Comparison of ENCODE assay signal across 16 cellular contexts in the genomic region with DNA sequence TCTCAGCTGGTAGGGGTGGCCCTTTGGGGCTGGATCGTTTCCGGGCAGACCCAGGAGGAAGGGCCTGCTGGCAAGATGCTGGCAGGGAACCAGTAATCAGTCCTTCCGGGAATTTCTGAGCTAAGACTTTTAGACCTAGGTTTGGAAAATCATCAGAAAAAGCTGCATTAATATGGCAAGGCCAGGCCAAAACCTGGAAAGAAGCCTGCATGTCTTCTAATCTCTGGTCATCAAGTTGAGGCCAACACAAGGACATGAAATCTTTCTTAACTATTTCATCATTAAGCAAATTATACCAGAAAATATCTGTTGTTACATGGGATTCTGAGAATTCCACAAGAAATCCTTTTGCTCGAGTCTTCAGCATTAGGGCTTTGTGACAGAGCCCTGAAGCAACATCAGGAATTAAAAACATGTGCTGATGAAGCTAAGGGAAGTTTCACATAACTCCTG. TPM values are rescaled to one million over a fixed set of nuclear protein-coding genes. Genes with fewer than 3 reads are reported as not detected.
DNase-seq lines count a peak whose midpoint lies in the region; ATAC-seq and TF ChIP-seq lines count a peak whose summit lies in the region.
"Had no signal": no experiment of that assay in that cellular context is flagged by ENCODE, and none has a peak within 500 bp of the region (broad histone marks: within the 10 kb centered on the region; RNA-seq: fewer than 3 reads in every experiment).

No MANE protein-coding gene starts in this region.

- H4K91ac ChIP-seq in trophoblast cell (ENCODE audit: low read depth, low read length), result peak overlapping the region; percentile 89

- no peak overlapping the region for H2AFZ ChIP-seq in trophoblast cell (ENCODE audit: insufficient read depth, low read length, poor library complexity)
- H2AFZ ChIP-seq: neural progenitor cell had no signal

- no peaks in the 10 kb centered on the region for H3K79me2 ChIP-seq in trophoblast cell (ENCODE audit: control insufficient read depth, insufficient read depth, low read length, poor library complexity)
- H3K79me2 ChIP-seq in mesendoderm (ENCODE audit: control insufficient read depth, insufficient read depth, low read length), result no peaks in the 10 kb centered on the region

- no peak overlapping the region for H3K4ac ChIP-seq in trophoblast cell (ENCODE audit: low read depth, low read length)
- no peak overlapping the region for H3K4ac ChIP-seq in mesendoderm (ENCODE audit: low read depth, low read length)

- no peak overlapping the region for H3K56ac ChIP-seq in mesendoderm (ENCODE audit: low read length)

- H3K9me3 ChIP-seq in trophoblast cell (ENCODE audit: insufficient read depth, low read depth, low read length) (no peaks in the 10 kb centered on the region), BE2C (no peaks in the 10 kb centered on the region)
- H3K9me3 ChIP-seq: right lobe of liver had no signal

- H3K14ac ChIP-seq in trophoblast cell (ENCODE audit: low read length), result no peak overlapping the region

- H3K18ac ChIP-seq in trophoblast cell (ENCODE audit: low read length), result no peak overlapping the region
- no peak overlapping the region for H3K18ac ChIP-seq in mesendoderm (ENCODE audit: low read length)

- H3K9ac ChIP-seq in trophoblast cell (ENCODE audit: low read length) (no peak overlapping the region), mesendoderm (ENCODE audit: low read length) (no peak overlapping the region)
- H3K9ac ChIP-seq: neural progenitor cell had no signal

- H3K4me1 ChIP-seq in trophoblast cell (ENCODE audit: control insufficient read depth in 1 of 2, insufficient read depth in 2 of 2, low read length in 2 of 2) (peaks cover 8 to 9% of the 10 kb centered on the region in 2 experiments), BE2C (peaks cover 3% of the 10 kb centered on the region; the same call in 1 of the 2 replicates), mesendoderm (ENCODE audit: control insufficient read depth, low read depth, low read length) (no peaks in the 10 kb centered on the region)
- H3K4me1 ChIP-seq: foreskin keratinocyte, right lobe of liver had no signal

- H3K27ac ChIP-seq in trophoblast cell (ENCODE audit: low read depth, low read length), result peak overlapping the region; percentile 77
- H3K27ac ChIP-seq in mesendoderm (ENCODE audit: low read depth, low read length), result no peak overlapping the region
- H3K27ac ChIP-seq: foreskin keratinocyte, neural progenitor cell, right lobe of liver, RWPE1 had no signal

- no peak overlapping the region for H2BK12ac ChIP-seq in trophoblast cell (ENCODE audit: low read length)

- H2BK120ac ChIP-seq in trophoblast cell (ENCODE audit: insufficient read depth, low read length, poor library complexity) (peak overlapping the region; percentile 72), mesendoderm (ENCODE audit: low read depth, low read length) (no peak overlapping the region)

- no peak overlapping the region for H4K5ac ChIP-seq in mesendoderm (ENCODE audit: low read length)

- H3K27me3 ChIP-seq in trophoblast cell (ENCODE audit: insufficient read depth, low read length), result no peaks in the 10 kb centered on the region
- no peaks in the 10 kb centered on the region for H3K27me3 ChIP-seq in BE2C
- H3K27me3 ChIP-seq in mesendoderm (ENCODE audit: insufficient read depth, low read length, poor library complexity), result no peaks in the 10 kb centered on the region
- H3K27me3 ChIP-seq: foreskin keratinocyte, neural progenitor cell, right lobe of liver had no signal

- peaks cover 23% of the 10 kb centered on the region for H3K79me1 ChIP-seq in trophoblast cell (ENCODE audit: low read length)
- no peaks in the 10 kb centered on the region for H3K79me1 ChIP-seq in mesendoderm (ENCODE audit: low read length)

- no peak overlapping the region for H4K12ac ChIP-seq in trophoblast cell (ENCODE audit: low read depth, low read length)

- ATAC-seq in SK-N-SH treated with all-trans-retinoic acid at 6 μM for 48 hours, result peak; percentile 75
- no peak for ATAC-seq in GM21367 (IDR thresholded peaks at IDR 0.05; ENCODE audit: unreplicated experiment)
- ATAC-seq: foreskin keratinocyte, right lobe of liver had no signal

- DNase-seq in AG09319 (ENCODE audit: extremely low read depth, low read depth) (peak; percentile 95), fibroblast of peridontal ligament (ENCODE audit: extremely low read depth) (peak; percentile 97), trophoblast cell (peak; percentile 79 to 96), AG08396 (ENCODE audit: low spot score) (no peak), BE2C (no peak), mesendoderm (no peak)
- DNase-seq: activated CD4-positive, CD25-positive, alpha-beta regulatory T cell; AML-193; foreskin keratinocyte; KBM-7; NCI-H1105; right lobe of liver had no signal

- H3K36me3 ChIP-seq in trophoblast cell (ENCODE audit: control insufficient read depth in 1 of 2, insufficient read depth in 2 of 2, low read length in 2 of 2) (peaks cover 2 to 3% of the 10 kb centered on the region in 2 experiments), BE2C (peaks cover 8% of the 10 kb centered on the region), mesendoderm (ENCODE audit: control insufficient read depth, insufficient read depth, low read length) (no peaks in the 10 kb centered on the region)
- H3K36me3 ChIP-seq: neural progenitor cell, right lobe of liver had no signal

- TF ChIP-seq CTCF in AG09319 (IDR thresholded peaks at IDR 0.05; ENCODE audit: low read depth, low read length) (no peak), BE2C (IDR thresholded peaks at IDR 0.05; ENCODE audit: low read depth, low read length) (no peak)

- H3K23ac ChIP-seq in trophoblast cell (ENCODE audit: low read length) (no peak overlapping the region), mesendoderm (ENCODE audit: low read length) (no peak overlapping the region)

- no CpG with 5 or more reads among the region's 4 CpGs for WGBS in trophoblast cell (ENCODE audit: extremely low coverage, insufficient coverage, insufficient read length)
- no CpG with 5 or more reads among the region's 4 CpGs for WGBS in mesendoderm (ENCODE audit: extremely low coverage, insufficient coverage, low lambda C conversion rate)

- no peak overlapping the region for H4K8ac ChIP-seq in trophoblast cell (ENCODE audit: low read depth, low read length)
- H4K8ac ChIP-seq in mesendoderm (ENCODE audit: low read depth, low read length), result no peak overlapping the region

- H3K4me2 ChIP-seq in trophoblast cell (ENCODE audit: low read length) (no peak overlapping the region), mesendoderm (ENCODE audit: low read length) (no peak overlapping the region)
- H3K4me2 ChIP-seq: neural progenitor cell had no signal

- H3K4me3 ChIP-seq in trophoblast cell (ENCODE audit: low read depth, low read length), result no peak overlapping the region
- no peak overlapping the region for H3K4me3 ChIP-seq in BE2C (ENCODE audit: low read depth, low read length)
- no peak overlapping the region for H3K4me3 ChIP-seq in mesendoderm (ENCODE audit: low read length)
- H3K4me3 ChIP-seq: neural progenitor cell, right lobe of liver had no signal

- H2BK5ac ChIP-seq in trophoblast cell (ENCODE audit: low read depth, low read length, poor library complexity) (peak overlapping the region; percentile 64), mesendoderm (ENCODE audit: low read length) (no peak overlapping the region)

- no peak overlapping the region for H2BK15ac ChIP-seq in mesendoderm (replicated peaks; ENCODE audit: low read depth)

- H2AK5ac ChIP-seq in trophoblast cell (ENCODE audit: low read length) (no peak overlapping the region), mesendoderm (ENCODE audit: low read length) (no peak overlapping the region)

TF ChIP-seq in SK-N-SH treated with all-trans-retinoic acid at 6 μM for 48 hours, 23 proteins besides CTCF, POLR2A, EP300 and RAD21 (continues in another document):
- TF ChIP-seq TCF4 (CRISPR knock-in tag; IDR thresholded peaks at IDR 0.05; ENCODE audit: borderline replicate concordance), result no peak
- TF ChIP-seq ZNF565 (CRISPR knock-in tag; conservative IDR thresholded peaks at IDR 0.05; ENCODE audit: low read depth), result no peak
- TF ChIP-seq ZC3H10 (CRISPR knock-in tag; IDR thresholded peaks at IDR 0.05), result no peak
- no peak for TF ChIP-seq ZFP3 (CRISPR knock-in tag; IDR thresholded peaks at IDR 0.05)
- TF ChIP-seq RARB (CRISPR knock-in tag; IDR thresholded peaks at IDR 0.05), result no peak
- no peak for TF ChIP-seq TOX (CRISPR knock-in tag; IDR thresholded peaks at IDR 0.05; ENCODE audit: borderline replicate concordance)
- TF ChIP-seq, protein P1, sequence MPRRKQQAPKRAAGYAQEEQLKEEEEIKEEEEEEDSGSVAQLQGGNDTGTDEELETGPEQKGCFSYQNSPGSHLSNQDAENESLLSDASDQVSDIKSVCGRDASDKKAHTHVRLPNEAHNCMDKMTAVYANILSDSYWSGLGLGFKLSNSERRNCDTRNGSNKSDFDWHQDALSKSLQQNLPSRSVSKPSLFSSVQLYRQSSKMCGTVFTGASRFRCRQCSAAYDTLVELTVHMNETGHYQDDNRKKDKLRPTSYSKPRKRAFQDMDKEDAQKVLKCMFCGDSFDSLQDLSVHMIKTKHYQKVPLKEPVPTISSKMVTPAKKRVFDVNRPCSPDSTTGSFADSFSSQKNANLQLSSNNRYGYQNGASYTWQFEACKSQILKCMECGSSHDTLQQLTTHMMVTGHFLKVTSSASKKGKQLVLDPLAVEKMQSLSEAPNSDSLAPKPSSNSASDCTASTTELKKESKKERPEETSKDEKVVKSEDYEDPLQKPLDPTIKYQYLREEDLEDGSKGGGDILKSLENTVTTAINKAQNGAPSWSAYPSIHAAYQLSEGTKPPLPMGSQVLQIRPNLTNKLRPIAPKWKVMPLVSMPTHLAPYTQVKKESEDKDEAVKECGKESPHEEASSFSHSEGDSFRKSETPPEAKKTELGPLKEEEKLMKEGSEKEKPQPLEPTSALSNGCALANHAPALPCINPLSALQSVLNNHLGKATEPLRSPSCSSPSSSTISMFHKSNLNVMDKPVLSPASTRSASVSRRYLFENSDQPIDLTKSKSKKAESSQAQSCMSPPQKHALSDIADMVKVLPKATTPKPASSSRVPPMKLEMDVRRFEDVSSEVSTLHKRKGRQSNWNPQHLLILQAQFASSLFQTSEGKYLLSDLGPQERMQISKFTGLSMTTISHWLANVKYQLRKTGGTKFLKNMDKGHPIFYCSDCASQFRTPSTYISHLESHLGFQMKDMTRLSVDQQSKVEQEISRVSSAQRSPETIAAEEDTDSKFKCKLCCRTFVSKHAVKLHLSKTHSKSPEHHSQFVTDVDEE (CRISPR knock-in tag; IDR thresholded peaks at IDR 0.05), result no peak

RNA-seq across cellular contexts. Expression of gene CPA1, which starts 19.9 kb away (rescaled TPM):
- polyA plus RNA-seq in trophoblast cell (2013), result 0.14 TPM in 2 replicates
- polyA plus RNA-seq in BE2C (2012; ENCODE audit: insufficient read depth, insufficient read length, low read depth), result 0.68 TPM
- not detected for polyA plus RNA-seq in mesendoderm (2013, experiment 1 of 2)
- polyA plus RNA-seq in mesendoderm (2013, experiment 2 of 2), result not detected
- polyA plus RNA-seq: foreskin keratinocyte had no signal

RNA-seq across cellular contexts. Expression of gene CEP41, which starts 40.7 kb away (rescaled TPM):
- polyA plus RNA-seq in trophoblast cell (2013), result 13.5 and 14.0 TPM in 2 replicates
- polyA plus RNA-seq in BE2C (2012; ENCODE audit: insufficient read depth, insufficient read length, low read depth), result 23.2 TPM
- polyA plus RNA-seq in mesendoderm (2013, experiment 1 of 2), result 11.1 TPM
- 11.3 TPM for polyA plus RNA-seq in mesendoderm (2013, experiment 2 of 2)

RNA-seq across cellular contexts. Expression of gene CPA5, which starts 55.5 kb away (rescaled TPM):
- 0.07 and 0.32 TPM in 2 replicates for polyA plus RNA-seq in trophoblast cell (2013)
- not detected for polyA plus RNA-seq in BE2C (2012; ENCODE audit: insufficient read depth, insufficient read length, low read depth)
- polyA plus RNA-seq in mesendoderm (2013, experiment 1 of 2), result not detected
- polyA plus RNA-seq in mesendoderm (2013, experiment 2 of 2), result 0.07 TPM

Comparison
In these comparisons a context has a peak if more than half of its experiments do, and no peak if none do; other contexts are left out.
1. DNase-seq: peak in AG09319 (single experiment), fibroblast of peridontal ligament (single experiment) and trophoblast cell (2 of 2); none in AG08396 (single experiment), BE2C (single experiment) and mesendoderm (single experiment).